9 cellular contexts compared by ENCODE assay signal in the genomic region with DNA sequence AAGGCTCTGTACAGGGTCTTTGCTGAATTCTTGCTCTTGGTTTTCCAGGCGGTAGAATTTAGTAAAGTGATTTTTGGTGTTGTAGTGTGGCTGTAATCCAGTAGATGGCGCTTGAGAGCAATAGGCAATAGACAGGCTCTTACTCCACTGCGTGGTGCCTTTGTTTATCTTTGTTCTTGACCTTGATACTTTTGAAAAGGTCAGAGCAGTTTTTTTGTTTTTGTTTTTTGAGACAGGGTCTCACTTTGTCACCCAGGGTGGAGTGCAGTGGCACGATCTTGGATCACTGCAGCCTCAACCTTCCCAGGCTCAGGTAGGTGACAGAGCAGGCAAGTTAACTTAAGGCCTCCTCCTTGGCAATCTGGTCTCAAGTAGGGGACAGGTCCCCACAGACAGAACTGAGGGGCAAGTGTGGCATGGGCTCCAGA. TPM values are rescaled to one million over a fixed set of nuclear protein-coding genes. Genes with fewer than 3 reads are reported as not detected.
DNase-seq lines count a peak whose midpoint lies in the region; ATAC-seq and TF ChIP-seq lines count a peak whose summit lies in the region.
"Had no signal": no experiment of that assay in that cellular context is flagged by ENCODE, and none has a peak within 500 bp of the region (broad histone marks: within the 10 kb centered on the region; RNA-seq: fewer than 3 reads in every experiment).

No MANE protein-coding gene starts in this region.

- no peak overlapping the region for H3K4me2 ChIP-seq in KMS-11

- H3K79me2 ChIP-seq in KMS-11 (ENCODE audit: insufficient read depth, low read depth): no peaks in the 10 kb centered on the region

- no peaks in the 10 kb centered on the region for H4K20me1 ChIP-seq in KMS-11 (ENCODE audit: insufficient read depth)

- DNase-seq in ELF-1 (ENCODE audit: low read depth, low spot score) (peak; percentile 51), T-helper 2 cell (peak in 4 of 5 experiments; percentile 16 to 51 (median 30)), left kidney (ENCODE audit: low read depth, low spot score) (peak; percentile 70), ecto neural progenitor cell (ENCODE audit: low spot score) (no peak)

- no peaks in the 10 kb centered on the region for H3K4me1 ChIP-seq in KMS-11 (ENCODE audit: low read depth, poor library complexity, severe bottlenecking)

- H3K36me3 ChIP-seq in KMS-11 (ENCODE audit: insufficient read depth): no peaks in the 10 kb centered on the region; the same call in 1 of the 2 replicates

- H3K27me3 Mint-ChIP-seq in brain: peaks cover 25% of the 10 kb centered on the region
- H3K27me3 Mint-ChIP-seq in stimulated activated memory B cell treated with anti-CD40 and anti-IgM and Interleukin-4, amounts not matched to agents 10 μg/mL and 1 μg/mL and 100 μg/mL, for 72 hours: no peaks in the 10 kb centered on the region

- H3K27ac Mint-ChIP-seq in brain: no peak overlapping the region
- H3K27ac Mint-ChIP-seq in stimulated activated memory B cell treated with anti-CD40 and anti-IgM and Interleukin-4, amounts not matched to agents 10 μg/mL and 1 μg/mL and 100 μg/mL, for 72 hours: no peak overlapping the region
- H3K27ac Mint-ChIP-seq: activated naive CD4-positive, alpha-beta T cell treated with anti-CD3 and anti-CD28 coated beads, Interleukin-2, amount 50 U/mL, for 24 hours had no signal

- ATAC-seq in stimulated activated memory B cell treated with anti-CD40 and anti-IgM and Interleukin-4, amounts not matched to agents 10 μg/mL and 1 μg/mL and 100 μg/mL, for 72 hours: peak; percentile 34
- no peak for ATAC-seq in HG02884 (IDR thresholded peaks at IDR 0.05; ENCODE audit: unreplicated experiment)

- no peak overlapping the region for H3K9ac ChIP-seq in KMS-11

- H3K4me3 ChIP-seq in KMS-11 (IDR thresholded peaks at IDR 0.05; ENCODE audit: insufficient read depth, low read depth, low read length): no peak overlapping the region

- H3K4me3 Mint-ChIP-seq in brain: no peak overlapping the region
- no peak overlapping the region for H3K4me3 Mint-ChIP-seq in stimulated activated memory B cell treated with anti-CD40 and anti-IgM and Interleukin-4, amounts not matched to agents 10 μg/mL and 1 μg/mL and 100 μg/mL, for 72 hours
- H3K4me3 Mint-ChIP-seq: activated naive CD4-positive, alpha-beta T cell treated with anti-CD3 and anti-CD28 coated beads, Interleukin-2, amount 50 U/mL, for 24 hours had no signal

- peaks cover 5% of the 10 kb centered on the region for H3K4me1 Mint-ChIP-seq in brain
- peaks cover 46% of the 10 kb centered on the region for H3K4me1 Mint-ChIP-seq in stimulated activated memory B cell treated with anti-CD40 and anti-IgM and Interleukin-4, amounts not matched to agents 10 μg/mL and 1 μg/mL and 100 μg/mL, for 72 hours

- no peak overlapping the region for H2AFZ ChIP-seq in KMS-11 (ENCODE audit: low read depth)

- no peaks in the 10 kb centered on the region for H3K36me3 Mint-ChIP-seq in brain
- H3K36me3 Mint-ChIP-seq in stimulated activated memory B cell treated with anti-CD40 and anti-IgM and Interleukin-4, amounts not matched to agents 10 μg/mL and 1 μg/mL and 100 μg/mL, for 72 hours: peaks cover 18% of the 10 kb centered on the region
- H3K36me3 Mint-ChIP-seq: activated naive CD4-positive, alpha-beta T cell treated with anti-CD3 and anti-CD28 coated beads, Interleukin-2, amount 50 U/mL, for 24 hours had no signal

- no peak overlapping the region for H3K27ac ChIP-seq in KMS-11

- peaks cover 0 to 15% (median 0%) of the 10 kb centered on the region in 5 experiments for H3K9me3 Mint-ChIP-seq in brain
- peaks cover 9% of the 10 kb centered on the region for H3K9me3 Mint-ChIP-seq in stimulated activated memory B cell treated with anti-CD40 and anti-IgM and Interleukin-4, amounts not matched to agents 10 μg/mL and 1 μg/mL and 100 μg/mL, for 72 hours
- H3K9me3 Mint-ChIP-seq: activated naive CD4-positive, alpha-beta T cell treated with anti-CD3 and anti-CD28 coated beads, Interleukin-2, amount 50 U/mL, for 24 hours had no signal

- peaks cover 10% of the 10 kb centered on the region for H3K27me3 ChIP-seq in KMS-11 (ENCODE audit: insufficient read depth, low read depth)

- TF ChIP-seq CTCF in KMS-11 (conservative IDR thresholded peaks at IDR 0.05; ENCODE audit: low read depth, low read length) (peak; percentile 91), brain (conservative IDR thresholded peaks at IDR 0.05) (peak; percentile 72 to 89)

RNA-seq across cellular contexts. Expression of gene LILRA5, which starts 12.2 kb away (rescaled TPM):
- polyA plus RNA-seq in brain (ENCODE audit: insufficient read depth, low read depth, low replicate concordance): 0.56 TPM

RNA-seq across cellular contexts. Expression of gene LILRA4, which starts 13.8 kb away (rescaled TPM):
- polyA plus RNA-seq in brain (ENCODE audit: insufficient read depth, low read depth, low replicate concordance): 2.5 TPM

RNA-seq across cellular contexts. Expression of gene LAIR1, which starts 39.5 kb away (rescaled TPM):
- polyA plus RNA-seq in brain (ENCODE audit: insufficient read depth, low read depth, low replicate concordance): 4.3 TPM

RNA-seq across cellular contexts. Expression of gene LILRB2, which starts 44.3 kb away (rescaled TPM):
- 0.78 TPM for polyA plus RNA-seq in brain (ENCODE audit: insufficient read depth, low read depth, low replicate concordance)
